In the genomic region with DNA sequence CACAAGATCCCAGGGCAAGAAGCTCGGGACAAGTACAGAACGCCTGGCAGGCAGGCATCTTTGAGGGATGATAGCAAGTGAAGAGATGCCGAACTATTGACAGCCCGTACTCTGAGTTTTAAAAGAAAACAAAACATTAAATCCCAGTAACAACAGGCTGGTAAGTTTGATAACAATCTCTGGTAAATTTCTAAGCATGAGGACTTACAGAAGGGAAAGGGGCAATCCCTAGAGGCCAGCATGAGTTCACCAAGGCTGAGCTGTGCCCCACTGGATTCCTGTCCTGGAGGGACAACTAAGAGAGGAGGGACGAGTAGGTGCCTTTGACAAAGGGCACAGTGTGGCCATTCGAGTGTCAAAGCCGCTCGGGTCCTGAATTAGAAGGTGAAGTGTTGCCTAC, we compare ENCODE assay signal across 1 cellular context.
TF ChIP-seq lines count a peak whose summit lies in the region.

No MANE protein-coding gene starts in this region.

TF ChIP-seq in HEK293T, 16 proteins besides CTCF, POLR2A, EP300 and RAD21 (continued from another document):
- TF ChIP-seq ZNF384 (IDR thresholded peaks at IDR 0.05) = no peak
- no peak for TF ChIP-seq NFRKB (IDR thresholded peaks at IDR 0.05)
- no peak for TF ChIP-seq BHLHE40 (IDR thresholded peaks at IDR 0.05; ENCODE audit: borderline replicate concordance)
- TF ChIP-seq ELF4 (IDR thresholded peaks at IDR 0.05) = no peak
- no peak for TF ChIP-seq SP1 (IDR thresholded peaks at IDR 0.05)
- no peak for TF ChIP-seq CTBP1 (IDR thresholded peaks at IDR 0.05; ENCODE audit: borderline replicate concordance)
- no peak for TF ChIP-seq FOXA1 (IDR thresholded peaks at IDR 0.05)
- TF ChIP-seq FOXK2 (IDR thresholded peaks at IDR 0.05) = no peak
- TF ChIP-seq SUZ12 (IDR thresholded peaks at IDR 0.05) = no peak
- no peak for TF ChIP-seq L3MBTL2 (conservative IDR thresholded peaks at IDR 0.05)
